In genomic region chr5:35115920-35116319, GRCh38 we compare ENCODE assay signal across 30 cellular contexts.
"Had no signal": no experiment of that assay in that cellular context is flagged by ENCODE, and none has a peak within 500 bp of the region (broad histone marks: within the 10 kb centered on the region; RNA-seq: fewer than 3 reads in every experiment).

No MANE protein-coding gene starts in this region.

- H3K36me3 ChIP-seq: ascending aorta, breast epithelium, cardiac muscle cell, gastroesophageal sphincter, heart right ventricle had no signal

- H3K27ac ChIP-seq: ascending aorta, breast epithelium, cardiac muscle cell, coronary artery, dorsolateral prefrontal cortex, gastroesophageal sphincter, heart right ventricle had no signal

- H3K27ac Mint-ChIP-seq: activated CD4-positive, alpha-beta memory T cell treated with anti-CD3 and anti-CD28 coated beads, Interleukin-2, amount 10 ng/mL, durations not matched to agents 7 days and 5 days; activated CD4-positive, alpha-beta T cell treated with anti-CD3 and anti-CD28 coated beads, Interleukin-2, amount 10 ng/mL, durations not matched to agents 7 days and 5 days; activated naive CD4-positive, alpha-beta T cell treated with anti-CD3 and anti-CD28 coated beads for 36 hours; activated naive CD4-positive, alpha-beta T cell treated with anti-CD3 and anti-CD28 coated beads, Interleukin-2, amount 50 U/mL, for 72 hours; activated naive CD8-positive, alpha-beta T cell treated with anti-CD3 and anti-CD28 coated beads, Interleukin-2, amount 10 ng/mL, durations not matched to agents 7 days and 5 days; activated T-helper 1 cell treated with anti-CD3 and anti-CD28 coated beads, Interleukin-12 subunit alpha, Interleukin-12 subunit beta, Interleukin-2, Interleukin-4 antibody, amounts not matched to agents 30 ng/mL and 10 ng/mL and 1 ng/mL, durations not matched to agents 14 hours and 24 hours and 36 hours; activated T-helper 2 cell treated with anti-CD3 and anti-CD28 coated beads, Interferon-gamma antibody, Interleukin-2, Interleukin-4, amounts not matched to agents 10 μg/mL and 5 μg/mL and 100 μg/mL, durations not matched to agents 14 hours and 24 hours and 36 hours; brain; dendritic cell treated with granulocyte-macrophage colony-stimulating factor and Interleukin-4, amounts not matched to agents 40 ng/mL and 50 ng/mL, for 4 days; endodermal cell had no signal

- H3K36me3 Mint-ChIP-seq: activated naive CD4-positive, alpha-beta T cell treated with anti-CD3 and anti-CD28 coated beads, Interleukin-2, amount 50 U/mL, for 72 hours; activated naive CD8-positive, alpha-beta T cell treated with anti-CD3 and anti-CD28 coated beads, Interleukin-2, amount 10 ng/mL, durations not matched to agents 7 days and 5 days; brain had no signal

- H3K9me3 ChIP-seq: ascending aorta, breast epithelium, gastroesophageal sphincter, heart right ventricle had no signal

- H3K27me3 Mint-ChIP-seq: dendritic cell treated with granulocyte-macrophage colony-stimulating factor and Interleukin-4, amounts not matched to agents 40 ng/mL and 50 ng/mL, for 4 days had no signal

- H3K4me1 Mint-ChIP-seq: activated CD4-positive, alpha-beta memory T cell treated with anti-CD3 and anti-CD28 coated beads, Interleukin-2, amount 10 ng/mL, durations not matched to agents 7 days and 5 days; activated CD4-positive, alpha-beta T cell treated with anti-CD3 and anti-CD28 coated beads, Interleukin-2, amount 10 ng/mL, durations not matched to agents 7 days and 5 days; activated naive CD8-positive, alpha-beta T cell treated with anti-CD3 and anti-CD28 coated beads, Interleukin-2, amount 10 ng/mL, durations not matched to agents 7 days and 5 days; brain; endodermal cell had no signal

- H3K4me3 ChIP-seq: ascending aorta, breast epithelium, cardiac muscle cell, coronary artery, dorsolateral prefrontal cortex, gastroesophageal sphincter, heart right ventricle had no signal

- H3K4me1 ChIP-seq: ascending aorta, breast epithelium, gastroesophageal sphincter, heart right ventricle had no signal

- ATAC-seq: activated naive CD4-positive, alpha-beta T cell treated with anti-CD3 and anti-CD28 coated beads, Interleukin-2, amount 50 U/mL, for 72 hours; esophagus mucosa; gastroesophageal sphincter; heart right ventricle had no signal

- H3K9me3 Mint-ChIP-seq: activated CD4-positive, alpha-beta memory T cell treated with anti-CD3 and anti-CD28 coated beads, Interleukin-2, amount 10 ng/mL, durations not matched to agents 7 days and 5 days; activated CD4-positive, alpha-beta T cell treated with anti-CD3 and anti-CD28 coated beads, Interleukin-2, amount 10 ng/mL, durations not matched to agents 7 days and 5 days; activated naive CD4-positive, alpha-beta T cell treated with anti-CD3 and anti-CD28 coated beads for 36 hours; activated naive CD8-positive, alpha-beta T cell treated with anti-CD3 and anti-CD28 coated beads, Interleukin-2, amount 10 ng/mL, durations not matched to agents 7 days and 5 days; activated T-helper 1 cell treated with anti-CD3 and anti-CD28 coated beads, Interleukin-12 subunit alpha, Interleukin-12 subunit beta, Interleukin-2, Interleukin-4 antibody, amounts not matched to agents 30 ng/mL and 10 ng/mL and 1 ng/mL, durations not matched to agents 14 hours and 24 hours and 36 hours; activated T-helper 2 cell treated with anti-CD3 and anti-CD28 coated beads, Interferon-gamma antibody, Interleukin-2, Interleukin-4, amounts not matched to agents 10 μg/mL and 5 μg/mL and 100 μg/mL, durations not matched to agents 14 hours and 24 hours and 36 hours; dendritic cell treated with granulocyte-macrophage colony-stimulating factor and Interleukin-4, amounts not matched to agents 40 ng/mL and 50 ng/mL, for 4 days; endodermal cell had no signal

- H3K4me3 Mint-ChIP-seq: activated CD4-positive, alpha-beta memory T cell treated with anti-CD3 and anti-CD28 coated beads, Interleukin-2, amount 10 ng/mL, durations not matched to agents 7 days and 5 days; activated CD4-positive, alpha-beta T cell treated with anti-CD3 and anti-CD28 coated beads, Interleukin-2, amount 10 ng/mL, durations not matched to agents 7 days and 5 days; activated naive CD4-positive, alpha-beta T cell treated with anti-CD3 and anti-CD28 coated beads for 36 hours; activated naive CD8-positive, alpha-beta T cell treated with anti-CD3 and anti-CD28 coated beads, Interleukin-2, amount 10 ng/mL, durations not matched to agents 7 days and 5 days; activated T-helper 1 cell treated with anti-CD3 and anti-CD28 coated beads, Interleukin-12 subunit alpha, Interleukin-12 subunit beta, Interleukin-2, Interleukin-4 antibody, amounts not matched to agents 30 ng/mL and 10 ng/mL and 1 ng/mL, durations not matched to agents 14 hours and 24 hours and 36 hours; brain; dendritic cell treated with granulocyte-macrophage colony-stimulating factor and Interleukin-4, amounts not matched to agents 40 ng/mL and 50 ng/mL, for 4 days; endodermal cell had no signal

- DNase-seq: activated CD4-positive, alpha-beta memory T cell treated with anti-CD3 and anti-CD28 coated beads, Interleukin-2, amount 10 ng/mL, durations not matched to agents 7 days and 5 days; activated CD4-positive, alpha-beta T cell treated with anti-CD3 and anti-CD28 coated beads for 4 hours; activated CD4-positive, alpha-beta T cell treated with anti-CD3 and anti-CD28 coated beads, Interleukin-2, amount 10 ng/mL, durations not matched to agents 7 days and 5 days; activated CD4-positive, alpha-beta T cell treated with anti-CD3 and anti-CD28 coated beads, Interleukin-2, amount 50 U/mL, for 4 hours; activated CD4-positive, CD25-positive, alpha-beta regulatory T cell; activated CD4-positive, CD25-positive, alpha-beta regulatory T cell treated with anti-CD3 and anti-CD28 coated beads, Interleukin-2, amount 50 U/mL, for 72 hours; activated CD8-positive, alpha-beta memory T cell treated with anti-CD3 and anti-CD28 coated beads, Interleukin-2, amount 50 U/mL, for 48 hours; activated effector memory CD4-positive, alpha-beta T cell treated with anti-CD3 and anti-CD28 coated beads, Interleukin-2, amount 50 U/mL, for 16 hours; activated naive CD4-positive, alpha-beta T cell treated with anti-CD3 and anti-CD28 coated beads for 36 hours; activated naive CD8-positive, alpha-beta T cell treated with anti-CD3 and anti-CD28 coated beads, Interleukin-2, amount 10 ng/mL, durations not matched to agents 7 days and 5 days; activated T-cell treated with anti-CD3 and anti-CD28 coated beads, Interleukin-2, amount 50 U/mL, for 48 hours; central memory CD4-positive, alpha-beta T cell; cerebellar nuclear complex; dorsolateral prefrontal cortex; effector memory CD4-positive, alpha-beta T cell; endodermal cell; foreskin melanocyte; heart right ventricle; T-helper 2 cell had no signal

- H3K27me3 ChIP-seq: ascending aorta, breast epithelium, cardiac muscle cell, gastroesophageal sphincter had no signal
